ENCODE assay signal across 1 cellular context in genomic region chr9:137989999-137990715, GRCh38.
TF ChIP-seq lines count a peak whose summit lies in the region.

No MANE protein-coding gene starts in this region.

TF ChIP-seq in GM23338, 12 proteins besides CTCF, POLR2A, EP300 and RAD21 (continued from another document):
- TF ChIP-seq ZNF462 (CRISPR knock-in tag; IDR thresholded peaks at IDR 0.05) (no peak), NANOG (IDR thresholded peaks at IDR 0.05; ENCODE audit: borderline replicate concordance) (no peak), JUNB (IDR thresholded peaks at IDR 0.05; ENCODE audit: unreplicated experiment) (no peak), EZH2phosphoT487 (IDR thresholded peaks at IDR 0.05; ENCODE audit: unreplicated experiment) (no peak), ETS1 (IDR thresholded peaks at IDR 0.05) (no peak), REST (IDR thresholded peaks at IDR 0.05; ENCODE audit: unreplicated experiment) (no peak), ZNF114 (CRISPR knock-in tag; IDR thresholded peaks at IDR 0.05) (no peak)
TF ChIP-seq in GM23338: peak in this region for 0.
